ENCODE assay signal across 23 cellular contexts in the genomic region with DNA sequence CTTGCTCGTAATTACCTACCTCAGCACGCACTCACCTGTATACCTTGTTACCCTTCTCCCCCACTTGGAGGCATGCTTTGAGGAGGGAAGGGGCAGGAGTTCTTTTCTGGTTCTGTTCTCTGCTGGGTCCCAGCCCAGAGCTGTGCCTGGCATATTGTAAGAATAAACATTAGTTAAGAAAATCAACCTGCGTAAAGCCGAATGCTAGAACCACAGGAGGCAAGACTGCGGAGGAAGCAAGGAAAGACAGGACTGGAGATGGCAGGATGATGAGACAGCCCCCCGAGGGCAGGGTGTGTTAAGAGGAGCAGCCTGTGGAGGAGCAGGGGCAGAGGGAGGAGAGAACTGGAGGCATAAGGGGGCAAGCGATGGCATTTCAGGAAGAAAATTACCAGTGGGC. TPM values are rescaled to one million over a fixed set of nuclear protein-coding genes. Genes with fewer than 3 reads are reported as not detected.
DNase-seq lines count a peak whose midpoint lies in the region; FAIRE-seq and TF ChIP-seq lines count a peak whose summit lies in the region.
"Had no signal": no experiment of that assay in that cellular context is flagged by ENCODE, and none has a peak within 500 bp of the region (broad histone marks: within the 10 kb centered on the region; RNA-seq: fewer than 3 reads in every experiment).

No MANE protein-coding gene starts in this region.

- H2AFZ ChIP-seq in mammary epithelial cell (ENCODE audit: low read depth, low read length): peak overlapping the region; percentile 5

- no TSS peak for BruUV-seq in mammary epithelial cell (replicated peaks; lab: Mats Ljungman, UMichigan)

- H3K27me3 ChIP-seq in mammary epithelial cell (ENCODE audit: insufficient read depth, low read length) (peaks cover 24% of the 10 kb centered on the region), breast epithelium (peaks cover 0 to 37% of the 10 kb centered on the region in 2 donors), MG63 (peaks cover 49% of the 10 kb centered on the region)

- H3K79me2 ChIP-seq in mammary epithelial cell (ENCODE audit: insufficient read depth, low read length): no peaks in the 10 kb centered on the region

- H3K9me3 ChIP-seq in mammary epithelial cell (replicated peaks; ENCODE audit: insufficient read depth, low read length): no peaks in the 10 kb centered on the region
- H3K9me3 ChIP-seq in breast epithelium: peaks cover 0 to 10% of the 10 kb centered on the region in 2 donors
- H3K9me3 ChIP-seq in MG63: no peaks in the 10 kb centered on the region; the same call in 1 of the 2 replicates
- H3K9me3 ChIP-seq in kidney (ENCODE audit: control insufficient read depth in 1 of 2, low read length in 2 of 2): peaks cover 0 to 3% of the 10 kb centered on the region in 2 donors

- CTCF ChIA-PET in mammary epithelial cell (lab: Charles Lee; ENCODE audit: low non-redundant PET): no interaction called here

- H3K4me2 ChIP-seq in mammary epithelial cell (ENCODE audit: insufficient read depth, low read depth, low read length): no peak overlapping the region
- H3K4me2 ChIP-seq: BLaER1 treated with 17β-estradiol and CSF1 and Interleukin-3, amounts not matched to agents 10 nM and 100 nM; KMS-11 had no signal

- H3K4me3 ChIP-seq in mammary epithelial cell (replicated peaks in 1 of 3; ENCODE audit: insufficient read depth in 1 of 3, low read depth in 2 of 3, low read length in 3 of 3) (no peak overlapping the region), breast epithelium (no peak overlapping the region), epithelial cell of esophagus (ENCODE audit: low read length) (no peak overlapping the region), MG63 (no peak overlapping the region), kidney (ENCODE audit: low read length in 2 of 2) (no peak overlapping the region)
- H3K4me3 ChIP-seq: BLaER1 treated with 17β-estradiol and CSF1 and Interleukin-3, amounts not matched to agents 10 nM and 100 nM; SJSA1 had no signal

- no peak overlapping the region for H3K9ac ChIP-seq in mammary epithelial cell (ENCODE audit: insufficient read depth, low read length)
- no peak overlapping the region for H3K9ac ChIP-seq in kidney (ENCODE audit: low read length in 2 of 2)
- H3K9ac ChIP-seq: BLaER1 treated with 17β-estradiol and CSF1 and Interleukin-3, amounts not matched to agents 10 nM and 100 nM; KMS-11 had no signal

- dilution Hi-C loops in mammary epithelial cell (cut with HindIII; ENCODE audit: low sequenced_read_pairs): no loop called here

- H4K20me1 ChIP-seq in mammary epithelial cell (ENCODE audit: insufficient read depth, low read length): no peaks in the 10 kb centered on the region
- H4K20me1 ChIP-seq: BLaER1 treated with 17β-estradiol and CSF1 and Interleukin-3, amounts not matched to agents 10 nM and 100 nM had no signal

- H3K27ac ChIP-seq in mammary epithelial cell (ENCODE audit: insufficient read depth, low read depth, low read length): no peak overlapping the region
- H3K27ac ChIP-seq in breast epithelium: no peak overlapping the region
- no peak overlapping the region for H3K27ac ChIP-seq in kidney (ENCODE audit: low read depth in 2 of 2, low read length in 2 of 2)
- H3K27ac ChIP-seq: 22Rv1; BLaER1 treated with 17β-estradiol and CSF1 and Interleukin-3, amounts not matched to agents 10 nM and 100 nM; KMS-11; SJSA1 had no signal

- no peak for DNase-seq in mammary epithelial cell
- DNase-seq in breast epithelium (ENCODE audit: low spot score in 2 of 2): no peak
- peak; percentile 27 for DNase-seq in epithelial cell of esophagus (ENCODE audit: low read depth)
- peak; percentile 68 for DNase-seq in islet precursor cell
- no peak for DNase-seq in MG63
- DNase-seq in kidney: no peak
- DNase-seq in NCI-H1105 treated with DMSO at 0.1 percent for 48 hours (lab: John Stamatoyannopoulos, UW): no peak
- DNase-seq in posterior vena cava (ENCODE audit: low spot score): no peak
- DNase-seq: CD4-positive, alpha-beta memory T cell; DMS153; HCEC 1CT; IMR-90; NCI-H1105; NCI-H2029 treated with DMSO at 0.1 percent for 48 hours; NCI-H345; NCI-H524 had no signal

- intact Hi-C loops in mammary epithelial cell (cut with micrococcal nuclease) (no loop called here), breast epithelium (cut with DNase I; ENCODE audit: low total_unique reads) (no loop called here), kidney (cut with DNase I) (no loop called here), posterior vena cava (cut with DNase I) (no loop called here)

- H3K4me1 ChIP-seq in mammary epithelial cell (ENCODE audit: insufficient read depth, low read length): peaks cover 3% of the 10 kb centered on the region
- no peaks in the 10 kb centered on the region for H3K4me1 ChIP-seq in breast epithelium
- no peaks in the 10 kb centered on the region for H3K4me1 ChIP-seq in kidney (ENCODE audit: control insufficient read depth in 1 of 2, insufficient read depth in 1 of 2, low read depth in 1 of 2, low read length in 2 of 2)
- H3K4me1 ChIP-seq: BLaER1 treated with 17β-estradiol and CSF1 and Interleukin-3, amounts not matched to agents 10 nM and 100 nM; SJSA1 had no signal

- FAIRE-seq in kidney (lab: Jason Lieb, UNC): no peak
- FAIRE-seq: G401.6, GM12892 had no signal

- TF ChIP-seq CTCF in mammary epithelial cell (conservative IDR thresholded peaks at IDR 0.05 in 1 of 2, IDR thresholded peaks at IDR 0.05 in 1 of 2; ENCODE audit: extremely low read depth in 1 of 2, insufficient read depth in 1 of 2, low read depth in 1 of 2, low read length in 2 of 2) (no peak), breast epithelium (IDR thresholded peaks at IDR 0.05) (no peak), epithelial cell of esophagus (IDR thresholded peaks at IDR 0.05; ENCODE audit: insufficient read depth, low read depth, low read length, missing control alignments) (no peak), kidney (IDR thresholded peaks at IDR 0.05; ENCODE audit: borderline replicate concordance, extremely low read depth, insufficient read depth) (no peak)

- in situ Hi-C loops in mammary epithelial cell (cut with MboI; ENCODE audit: low sequenced_read_pairs in 2 of 2): no loop called here

- H3K36me3 ChIP-seq in mammary epithelial cell (ENCODE audit: insufficient read depth, low read length) (no peaks in the 10 kb centered on the region), breast epithelium (no peaks in the 10 kb centered on the region), MG63 (no peaks in the 10 kb centered on the region), kidney (ENCODE audit: control insufficient read depth in 1 of 2, insufficient read depth in 2 of 2, low read length in 2 of 2) (no peaks in the 10 kb centered on the region)
- H3K36me3 ChIP-seq: BLaER1 treated with 17β-estradiol and CSF1 and Interleukin-3, amounts not matched to agents 10 nM and 100 nM; SJSA1 had no signal

- WGBS in mammary epithelial cell (ENCODE audit: low coverage, missing lambda C conversion rate): 10% methylated on average over 5 of the region's 7 CpGs

- TF ChIP-seq POLR2A in breast epithelium (IDR thresholded peaks at IDR 0.05): no peak

RNA-seq across cellular contexts. Expression of a gene that starts 9.5 kb away (rescaled TPM):
- total RNA-seq in mammary epithelial cell (not detected), breast epithelium (not detected), kidney (not detected), posterior vena cava (not detected)
- polyA plus RNA-seq in mammary epithelial cell (not detected), kidney (ENCODE audit: insufficient read depth, low read depth, low replicate concordance) (not detected)
- polyA minus RNA-seq in mammary epithelial cell: not detected
- total RNA-seq in MG63 (2014; rRNA removed; shearing (Covaris generic); ENCODE audit: low replicate concordance): not detected in 2 replicates
- total RNA-seq: CD4-positive, alpha-beta memory T cell; HT1080; IMR-90; SJSA1 had no signal
- polyA plus RNA-seq: CD4-positive, alpha-beta memory T cell; IMR-90 had no signal

Comparison
In these comparisons a context has a peak if more than half of its experiments do, and no peak if none do; other contexts are left out.
1. DNase-seq: peak in epithelial cell of esophagus (single experiment) and islet precursor cell (single experiment); none in mammary epithelial cell (single experiment), breast epithelium (0 of 2), MG63 (single experiment), kidney (single experiment), NCI-H1105 treated with DMSO at 0.1 percent for 48 hours (single experiment) and posterior vena cava (single experiment).